18 cellular contexts compared by ENCODE assay signal in genomic region chr15:59678620-59679019, GRCh38.
"Had no signal": no experiment of that assay in that cellular context is flagged by ENCODE, and none has a peak within 500 bp of the region (broad histone marks: within the 10 kb centered on the region; RNA-seq: fewer than 3 reads in every experiment).

No MANE protein-coding gene starts in this region.

- H3K9me3 ChIP-seq: heart left ventricle, left lung, psoas muscle, spleen, tibial nerve, vagina had no signal

- H3K27me3 Mint-ChIP-seq: activated naive CD4-positive, alpha-beta T cell treated with anti-CD3 and anti-CD28 coated beads, Interleukin-2, amount 10 ng/mL, durations not matched to agents 7 days and 5 days; stimulated activated naive B cell treated with anti-CD40 and anti-IgM and Interleukin-4, amounts not matched to agents 10 μg/mL and 1 μg/mL and 100 μg/mL, for 72 hours had no signal

- H3K4me3 Mint-ChIP-seq: activated naive CD4-positive, alpha-beta T cell treated with anti-CD3 and anti-CD28 coated beads, Interleukin-2, amount 10 ng/mL, durations not matched to agents 7 days and 5 days; nephron; stimulated activated naive B cell treated with anti-CD40 and anti-IgM and Interleukin-4, amounts not matched to agents 10 μg/mL and 1 μg/mL and 100 μg/mL, for 72 hours had no signal

- H3K9me3 Mint-ChIP-seq: activated naive CD4-positive, alpha-beta T cell treated with anti-CD3 and anti-CD28 coated beads, Interleukin-2, amount 10 ng/mL, durations not matched to agents 7 days and 5 days; nephron; stimulated activated naive B cell treated with anti-CD40 and anti-IgM and Interleukin-4, amounts not matched to agents 10 μg/mL and 1 μg/mL and 100 μg/mL, for 72 hours had no signal

- DNase-seq: activated naive CD4-positive, alpha-beta T cell treated with anti-CD3 and anti-CD28 coated beads, Interleukin-2, amount 10 ng/mL, durations not matched to agents 7 days and 5 days; amygdala; brain microvascular endothelial cell; cerebellar nuclear complex; foreskin melanocyte; heart left ventricle; islet precursor cell; left lung; mesenchymal stem cell; psoas muscle; spleen; stimulated activated CD4-positive, alpha-beta T cell treated with anti-CD3 and anti-CD28 coated beads, Interleukin-1b, Interleukin-23, amount 100 ng/mL, for 48 hours; stimulated activated naive B cell treated with anti-CD40 and anti-IgM and Interleukin-4, amounts not matched to agents 10 μg/mL and 1 μg/mL and 100 μg/mL, for 72 hours had no signal

- ATAC-seq: heart left ventricle; left lung; psoas muscle; sciatic nerve; stimulated activated naive B cell treated with anti-CD40 and anti-IgM and Interleukin-4, amounts not matched to agents 10 μg/mL and 1 μg/mL and 100 μg/mL, for 72 hours had no signal

- H3K4me1 Mint-ChIP-seq: nephron had no signal

- H3K4me3 ChIP-seq: heart left ventricle, left lung, psoas muscle, SK-N-MC, spleen, tibial nerve, vagina had no signal

- H3K27ac Mint-ChIP-seq: activated naive CD4-positive, alpha-beta T cell treated with anti-CD3 and anti-CD28 coated beads, Interleukin-2, amount 10 ng/mL, durations not matched to agents 7 days and 5 days; nephron; stimulated activated naive B cell treated with anti-CD40 and anti-IgM and Interleukin-4, amounts not matched to agents 10 μg/mL and 1 μg/mL and 100 μg/mL, for 72 hours had no signal
